ENCODE assay signal across 8 cellular contexts in genomic region chr3:186413615-186414415, GRCh38. TPM values are rescaled to one million over a fixed set of nuclear protein-coding genes. Genes with fewer than 3 reads are reported as not detected.
DNase-seq lines count a peak whose midpoint lies in the region; ATAC-seq, FAIRE-seq and TF ChIP-seq lines count a peak whose summit lies in the region.

No MANE protein-coding gene starts in this region.

- H3K27me3 Mint-ChIP-seq in brain, result peaks cover 32% of the 10 kb centered on the region

- peak overlapping the region; percentile 50 to 84 (median 79) for H3K27ac Mint-ChIP-seq in brain

- peaks cover 0 to 3% (median 0%) of the 10 kb centered on the region in 5 experiments for H3K9me3 Mint-ChIP-seq in brain

- H3K36me3 ChIP-seq in small intestine (ENCODE audit: control insufficient read depth in 2 of 2, insufficient read depth in 2 of 2, low read length in 2 of 2), result no peaks in the 10 kb centered on the region

- FAIRE-seq in small intestine (lab: Jason Lieb, UNC), result no peak

- peaks cover 0 to 2% of the 10 kb centered on the region in 2 donors for H3K27me3 ChIP-seq in small intestine (ENCODE audit: control insufficient read depth in 2 of 2, insufficient read depth in 2 of 2, low read length in 2 of 2)

- H3K4me1 ChIP-seq in small intestine (ENCODE audit: control insufficient read depth in 2 of 2, insufficient read depth in 1 of 2, low read depth in 1 of 2, low read length in 1 of 2), result peaks cover 0 to 2% of the 10 kb centered on the region in 2 donors

- no peaks in the 10 kb centered on the region for H3K9me3 ChIP-seq in small intestine (ENCODE audit: control insufficient read depth, low read depth)

- DNase-seq in GM12864 (ENCODE audit: low read depth), result peak; percentile 8
- peak; percentile 67 for DNase-seq in NCI-H82 (lab: John Stamatoyannopoulos, UW)
- peak; percentile 70 for DNase-seq in islet precursor cell
- DNase-seq in small intestine, result peak; percentile 53
- DNase-seq in HK-2 (ENCODE audit: unreplicated experiment), result no peak
- DNase-seq in GDM1 (lab: John Stamatoyannopoulos, UW), result no peak

- no peaks in the 10 kb centered on the region for H3K36me3 Mint-ChIP-seq in brain

- TF ChIP-seq CTCF in GM12864 (IDR thresholded peaks at IDR 0.05; ENCODE audit: low read depth, low read length, missing control alignments), result no peak
- TF ChIP-seq CTCF in brain (conservative IDR thresholded peaks at IDR 0.05), result no peak

- H3K4me1 Mint-ChIP-seq in brain, result peaks cover 19% of the 10 kb centered on the region

- 3 to 8% (median 7%) methylated on average over 22 of the region's 22 CpGs for WGBS in small intestine, 3 donors

- peak overlapping the region; percentile 27; the same call in 1 of the 2 replicates for H3K4me3 ChIP-seq in GM12864 (ENCODE audit: low read depth, low read length)
- H3K4me3 ChIP-seq in small intestine (ENCODE audit: low read depth in 1 of 2, low read length in 2 of 2), result peak overlapping the region in 1 of 2 donors; percentile 31

- H3K27ac ChIP-seq in small intestine (ENCODE audit: low read depth in 1 of 2, low read length in 1 of 2), result peak overlapping the region in 1 of 2 donors; percentile 53

- ATAC-seq in HG02885 (IDR thresholded peaks at IDR 0.05; ENCODE audit: poor library complexity, unreplicated experiment), result peak; percentile 65

- H3K4me3 Mint-ChIP-seq in brain, result peak overlapping the region; percentile 79 to 84 (median 81)

RNA-seq across cellular contexts. Expression of gene DGKG, which starts 51.8 kb away (rescaled TPM):
- polyA plus RNA-seq in brain (ENCODE audit: insufficient read depth, low read depth, low replicate concordance) (3.8 TPM), small intestine (1 to 10 TPM in 2 of 3 donors, under 1 TPM in 1; 0.22 to 4.0 (median 1.6) TPM)

Comparison
In these comparisons a context has a peak if more than half of its experiments do, and no peak if none do; other contexts are left out.
1. DNase-seq: peak in GM12864 (single experiment), NCI-H82 (single experiment), islet precursor cell (single experiment) and small intestine (single experiment); none in HK-2 (single experiment) and GDM1 (single experiment).